ENCODE assay signal across 23 cellular contexts in the genomic region with DNA sequence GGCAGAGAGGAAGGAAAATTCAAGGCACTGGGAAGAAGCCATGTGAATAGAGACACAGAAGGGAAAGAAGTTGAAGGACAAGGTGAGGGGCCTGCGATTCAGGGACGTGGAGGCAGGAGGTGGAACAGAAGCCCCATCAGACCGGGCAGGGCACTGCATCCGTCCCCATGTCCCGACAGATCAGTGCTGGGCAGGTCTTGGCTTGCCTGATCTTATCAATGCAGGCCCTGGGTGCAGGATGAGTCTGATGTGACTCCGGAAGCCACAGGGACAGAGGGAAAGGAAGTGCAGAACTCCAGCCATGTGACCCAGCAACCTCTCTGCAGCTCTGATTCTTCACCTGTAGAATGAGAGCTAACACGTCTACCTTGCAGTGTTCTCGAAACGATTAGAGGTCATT.
"Had no signal": no experiment of that assay in that cellular context is flagged by ENCODE, and none has a peak within 500 bp of the region (broad histone marks: within the 10 kb centered on the region; RNA-seq: fewer than 3 reads in every experiment).

No MANE protein-coding gene starts in this region.

- H3K27me3 ChIP-seq: breast epithelium, Peyer's patch had no signal

- ATAC-seq: activated CD8-positive, alpha-beta T cell treated with anti-CD3 and anti-CD28 coated beads, Interleukin-2, amount 10 ng/mL, durations not matched to agents 7 days and 5 days; WTC11 had no signal

- H3K4me1 Mint-ChIP-seq: activated naive CD4-positive, alpha-beta T cell treated with anti-CD3 and anti-CD28 coated beads, Interleukin-2, amount 50 U/mL, for 24 hours; WTC11 had no signal

- H3K4me3 Mint-ChIP-seq: activated CD8-positive, alpha-beta T cell treated with anti-CD3 and anti-CD28 coated beads, Interleukin-2, amount 10 ng/mL, durations not matched to agents 7 days and 5 days; activated naive CD4-positive, alpha-beta T cell treated with anti-CD3 and anti-CD28 coated beads, Interleukin-2, amount 50 U/mL, for 24 hours; T-helper 1 cell treated with Interleukin-12 subunit alpha and Interleukin-12 subunit beta and Interleukin-4 antibody, amounts not matched to agents 30 μg/mL and 1 μg/mL, for 36 hours; WTC11 had no signal

- H3K9me3 Mint-ChIP-seq: T-helper 1 cell treated with Interleukin-12 subunit alpha and Interleukin-12 subunit beta and Interleukin-4 antibody, amounts not matched to agents 30 μg/mL and 1 μg/mL, for 36 hours had no signal

- H3K27ac ChIP-seq: breast epithelium, Peyer's patch had no signal

- H3K4me3 ChIP-seq: breast epithelium, Peyer's patch had no signal

- H3K4me1 ChIP-seq: breast epithelium, Peyer's patch had no signal

- H3K9me3 ChIP-seq: breast epithelium, Peyer's patch had no signal

- DNase-seq: activated CD4-positive, alpha-beta T cell treated with anti-CD3 and anti-CD28 coated beads for 48 hours; activated CD4-positive, alpha-beta T cell treated with anti-CD3 and anti-CD28 coated beads, Interleukin-2, amount 50 U/mL, for 4 hours; activated CD4-positive, CD25-positive, alpha-beta regulatory T cell treated with anti-CD3 and anti-CD28 coated beads, Interleukin-2, amount 50 U/mL, for 72 hours; activated CD8-positive, alpha-beta memory T cell treated with anti-CD3 and anti-CD28 coated beads, Interleukin-2, amount 50 U/mL, for 48 hours; activated CD8-positive, alpha-beta T cell treated with anti-CD3 and anti-CD28 coated beads, Interleukin-2, amount 10 ng/mL, durations not matched to agents 7 days and 5 days; activated effector memory CD4-positive, alpha-beta T cell treated with Interleukin-2 at 50 U/mL for 16 hours; activated naive CD4-positive, alpha-beta T cell; activated T-cell treated with anti-CD3 and anti-CD28 coated beads, Interleukin-2, amount 50 U/mL, for 1 hour; aorta; central memory CD4-positive, alpha-beta T cell; MV-4-11; NCI-H1092 treated with DMSO at 0.1 percent for 48 hours; NCI-H1417 treated with DMSO at 0.1 percent for 48 hours; NCI-H1694; NCI-H2081; NCI-H510A treated with DMSO at 0.1 percent for 48 hours; NCI-H69; Peyer's patch; SHP77 treated with DMSO at 0.1 percent for 48 hours had no signal

- H3K36me3 ChIP-seq: breast epithelium, Peyer's patch had no signal

- H3K36me3 Mint-ChIP-seq: activated naive CD4-positive, alpha-beta T cell treated with anti-CD3 and anti-CD28 coated beads, Interleukin-2, amount 50 U/mL, for 24 hours; WTC11 had no signal

- H3K27ac Mint-ChIP-seq: activated CD8-positive, alpha-beta T cell treated with anti-CD3 and anti-CD28 coated beads, Interleukin-2, amount 10 ng/mL, durations not matched to agents 7 days and 5 days; activated naive CD4-positive, alpha-beta T cell treated with anti-CD3 and anti-CD28 coated beads, Interleukin-2, amount 50 U/mL, for 24 hours; T-helper 1 cell treated with Interleukin-12 subunit alpha and Interleukin-12 subunit beta and Interleukin-4 antibody, amounts not matched to agents 30 μg/mL and 1 μg/mL, for 36 hours; WTC11 had no signal
